Comparison of ENCODE assay signal across 16 cellular contexts in genomic region chr1:95716097-95716496, GRCh38.
DNase-seq lines count a peak whose midpoint lies in the region; ATAC-seq and TF ChIP-seq lines count a peak whose summit lies in the region.
"Had no signal": no experiment of that assay in that cellular context is flagged by ENCODE, and none has a peak within 500 bp of the region (broad histone marks: within the 10 kb centered on the region; RNA-seq: fewer than 3 reads in every experiment).

No MANE protein-coding gene starts in this region.

- TF ChIP-seq CTCF in PC-3 (conservative IDR thresholded peaks at IDR 0.05; ENCODE audit: low read depth, low read length) (no peak), RWPE2 (IDR thresholded peaks at IDR 0.05; ENCODE audit: poor library complexity, severe bottlenecking) (no peak), foreskin keratinocyte (conservative IDR thresholded peaks at IDR 0.05) (no peak), upper lobe of right lung (IDR thresholded peaks at IDR 0.05) (no peak)

- no peaks in the 10 kb centered on the region for H3K9me3 ChIP-seq in PC-3 (ENCODE audit: low read length)
- H3K9me3 ChIP-seq in RWPE2 (ENCODE audit: severe bottlenecking), result no peaks in the 10 kb centered on the region
- no peaks in the 10 kb centered on the region for H3K9me3 ChIP-seq in upper lobe of right lung
- H3K9me3 ChIP-seq: HAP-1 had no signal

- H3K4me1 ChIP-seq in PC-3 (ENCODE audit: insufficient read depth, low read length) (no peaks in the 10 kb centered on the region), RWPE2 (ENCODE audit: insufficient read depth, poor library complexity, severe bottlenecking) (peaks cover 18% of the 10 kb centered on the region), foreskin keratinocyte (peaks cover 13% of the 10 kb centered on the region), upper lobe of right lung (no peaks in the 10 kb centered on the region)
- H3K4me1 ChIP-seq: HAP-1 had no signal

- no peak overlapping the region for H3K4me3 ChIP-seq in PC-3 (ENCODE audit: low read length)
- H3K4me3 ChIP-seq in RWPE2 (ENCODE audit: severe bottlenecking), result no peak overlapping the region
- H3K4me3 ChIP-seq in upper lobe of right lung, result no peak overlapping the region
- H3K4me3 ChIP-seq: GM12878, HAP-1 had no signal

- peak; percentile 11 for DNase-seq in PC-3
- DNase-seq in RWPE2 (ENCODE audit: low spot score), result no peak
- DNase-seq in foreskin keratinocyte, result peak; percentile 75 to 83
- DNase-seq in DMS 273 treated with DMSO at 0.1 percent for 48 hours (lab: John Stamatoyannopoulos, UW), result no peak
- DNase-seq in activated gamma-delta T cell treated with Interleukin-2 at 50 U/mL for 16 hours, result no peak
- DNase-seq in upper lobe of right lung, result no peak
- DNase-seq: C1 segment of cervical spinal cord; CD4-positive, alpha-beta memory T cell; COR-L47; DMS79; EL; GDM1; GOT3; HFFc6 had no signal

- CTCF ChIA-PET in PC-3 (lab: Charles Lee), result no interaction called here

- H3K4me2 ChIP-seq in PC-3 (ENCODE audit: low read length), result no peak overlapping the region

- no peaks in the 10 kb centered on the region for H3K36me3 ChIP-seq in PC-3 (ENCODE audit: low read depth, low read length)
- no peaks in the 10 kb centered on the region for H3K36me3 ChIP-seq in RWPE2 (ENCODE audit: low read depth)
- no peaks in the 10 kb centered on the region for H3K36me3 ChIP-seq in upper lobe of right lung
- H3K36me3 ChIP-seq: HAP-1 had no signal

- intact Hi-C loops in PC-3 (cut with micrococcal nuclease) (no loop called here), upper lobe of right lung (cut with DNase I) (no loop called here)

- POLR2A ChIA-PET in PC-3 (lab: Charles Lee; ENCODE audit: unreplicated experiment), result no interaction called here

- no peaks in the 10 kb centered on the region for H3F3A ChIP-seq in PC-3 (ENCODE audit: low read length, unreplicated experiment)

- ATAC-seq in PC-3 (no peak), RWPE2 (ENCODE audit: low read depth) (peak; percentile 90), foreskin keratinocyte (peak; percentile 91), upper lobe of right lung (no peak)
- ATAC-seq: GM12878 had no signal

- H3K27me3 ChIP-seq in PC-3 (ENCODE audit: low read length), result no peaks in the 10 kb centered on the region
- no peaks in the 10 kb centered on the region for H3K27me3 ChIP-seq in RWPE2 (ENCODE audit: insufficient read depth, poor library complexity, severe bottlenecking)
- no peaks in the 10 kb centered on the region for H3K27me3 ChIP-seq in foreskin keratinocyte
- H3K27me3 ChIP-seq in upper lobe of right lung, result no peaks in the 10 kb centered on the region

- H3K9ac ChIP-seq in PC-3 (ENCODE audit: low read length), result no peak overlapping the region

- H2AFZ ChIP-seq in PC-3 (ENCODE audit: low read length), result no peak overlapping the region

- H3K27ac ChIP-seq in PC-3 (ENCODE audit: low read length), result no peak overlapping the region
- peak overlapping the region; percentile 59 for H3K27ac ChIP-seq in RWPE2 (ENCODE audit: poor library complexity, severe bottlenecking)
- peak overlapping the region; percentile 64 for H3K27ac ChIP-seq in foreskin keratinocyte
- H3K27ac ChIP-seq in upper lobe of right lung, result no peak overlapping the region

- H3K9me2 ChIP-seq in PC-3 (replicated peaks; ENCODE audit: low read length), result no peaks in the 10 kb centered on the region

- no peaks in the 10 kb centered on the region for H4K20me1 ChIP-seq in PC-3 (ENCODE audit: low read length)

- no peaks in the 10 kb centered on the region for H3K79me2 ChIP-seq in PC-3 (ENCODE audit: low read length)

- no TSS peak for BruUV-seq in PC-3 (replicated peaks; lab: Mats Ljungman, UMichigan)

Comparison
In these comparisons a context has a peak if more than half of its experiments do, and no peak if none do; other contexts are left out.
1. ATAC-seq: peak in RWPE2 (single experiment) and foreskin keratinocyte (single experiment); none in PC-3 (single experiment) and upper lobe of right lung (single experiment).
2. DNase-seq: peak in PC-3 (single experiment) and foreskin keratinocyte (2 of 2); none in RWPE2 (single experiment), DMS 273 treated with DMSO at 0.1 percent for 48 hours (single experiment), activated gamma-delta T cell treated with Interleukin-2 at 50 U/mL for 16 hours (single experiment) and upper lobe of right lung (single experiment).
3. H3K27ac ChIP-seq: peak in RWPE2 (single experiment) and foreskin keratinocyte (single experiment); none in PC-3 (single experiment) and upper lobe of right lung (single experiment).